In the genomic region with DNA sequence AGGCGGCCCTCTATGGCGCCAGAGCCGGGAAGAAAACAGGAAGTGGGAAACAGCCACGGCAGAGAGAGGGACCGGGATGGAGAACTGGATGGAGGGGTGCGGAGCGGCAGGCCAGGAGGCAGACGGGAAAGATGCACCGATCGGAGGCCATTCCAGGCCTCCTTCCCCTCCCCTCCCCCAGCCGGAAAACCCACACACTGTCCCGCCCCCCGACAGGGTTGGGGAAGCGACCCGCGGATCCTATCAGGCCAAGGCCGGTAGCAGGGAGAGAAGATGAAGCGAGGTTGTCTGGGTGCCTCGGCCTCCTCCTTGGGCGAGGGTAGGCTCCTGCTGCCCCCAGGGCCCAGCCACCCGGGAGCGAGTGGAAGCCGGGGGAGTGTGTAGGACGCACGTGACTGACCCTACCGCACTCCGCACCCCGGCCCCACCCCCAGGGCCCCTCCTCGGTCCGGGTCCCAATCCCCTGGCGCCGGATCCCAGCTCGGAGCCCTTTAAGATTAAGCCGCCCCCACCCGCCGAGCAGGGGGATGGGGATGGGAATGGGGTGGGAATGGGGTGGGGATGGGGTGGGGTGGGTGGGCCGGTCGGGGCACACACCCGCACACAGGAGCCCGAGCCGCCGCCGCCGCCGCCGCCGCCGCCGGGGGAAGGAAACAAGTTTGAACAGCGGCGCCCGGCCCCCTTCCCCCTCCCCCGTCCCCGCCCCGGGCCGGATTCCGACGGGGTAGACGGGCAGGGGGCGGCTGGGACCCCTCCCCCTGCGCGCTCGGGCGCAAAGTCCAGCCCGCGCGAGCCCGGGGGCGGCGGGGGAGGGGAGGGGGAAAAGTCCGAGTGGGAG, we compare ENCODE assay signal across 8 cellular contexts. TPM values are rescaled to one million over a fixed set of nuclear protein-coding genes. Genes with fewer than 3 reads are reported as not detected.
DNase-seq lines count a peak whose midpoint lies in the region; ATAC-seq, FAIRE-seq and TF ChIP-seq lines count a peak whose summit lies in the region.

No MANE protein-coding gene starts in this region.

- TF ChIP-seq POLR2A in GM12891 (IDR thresholded peaks at IDR 0.05; ENCODE audit: low read depth, low read length): no peak
- peak; percentile 13 for TF ChIP-seq POLR2A in prostate gland (IDR thresholded peaks at IDR 0.05)

- no peaks in the 10 kb centered on the region for H3K9me3 ChIP-seq in adipocyte (ENCODE audit: control insufficient read depth, low read length)
- H3K9me3 ChIP-seq in prostate gland: no peaks in the 10 kb centered on the region

- H3K36me3 ChIP-seq in adipocyte (ENCODE audit: control insufficient read depth, insufficient read depth, low read length, severe bottlenecking) (peaks cover 7% of the 10 kb centered on the region), prostate gland (no peaks in the 10 kb centered on the region)

- 0% methylated on average over 30 of the region's 71 CpGs for WGBS in prostate gland

- H3K9ac ChIP-seq in adipocyte (ENCODE audit: low read length): peak overlapping the region; percentile 95

- H3K27me3 ChIP-seq in HL-60 (ENCODE audit: insufficient read depth, poor library complexity, severe bottlenecking): peaks cover 7% of the 10 kb centered on the region
- H3K27me3 ChIP-seq in adipocyte (replicated peaks; ENCODE audit: control insufficient read depth, insufficient read depth, low read length): no peaks in the 10 kb centered on the region
- no peaks in the 10 kb centered on the region for H3K27me3 ChIP-seq in prostate gland (replicated peaks; ENCODE audit: insufficient read depth)

- FAIRE-seq in GM12891 (lab: Jason Lieb, UNC): peak; percentile 88

- H3K4me3 ChIP-seq in HL-60 (replicated peaks; ENCODE audit: insufficient read depth, low read length): peak overlapping the region; percentile 92
- H3K4me3 ChIP-seq in adipocyte (ENCODE audit: low read length): peak overlapping the region; percentile 92
- peak overlapping the region; percentile 98 for H3K4me3 ChIP-seq in prostate gland

- TF ChIP-seq CTCF in HL-60 (IDR thresholded peaks at IDR 0.05; ENCODE audit: insufficient read depth, low read length): no peak
- no peak for TF ChIP-seq CTCF in prostate gland (IDR thresholded peaks at IDR 0.05)

- peaks cover 44% of the 10 kb centered on the region for H3K4me1 ChIP-seq in adipocyte (ENCODE audit: control insufficient read depth, insufficient read depth, low read length)
- H3K4me1 ChIP-seq in prostate gland (replicated peaks): peaks cover 14% of the 10 kb centered on the region

- ATAC-seq in SK-N-SH treated with all-trans-retinoic acid at 6 μM for 48 hours: peak; percentile 7
- ATAC-seq in left cardiac atrium: peak; percentile 9
- no peak for ATAC-seq in GM19328 (IDR thresholded peaks at IDR 0.05; ENCODE audit: unreplicated experiment)

- peak overlapping the region; percentile 94 for H3K27ac ChIP-seq in HL-60 (replicated peaks)
- peak overlapping the region; percentile 98 for H3K27ac ChIP-seq in prostate gland

- intact Hi-C loops in left cardiac atrium (cut with DNase I) (no loop called here), prostate gland (cut with DNase I) (loop anchor here (1.0 kb wide), 1 partner anchor 31 kb away; no protein-coding TSS in a partner anchor)

- peak; percentile 78 for DNase-seq in GM12891 (ENCODE audit: insufficient read length, low spot score)
- peak; percentile 65 to 86 for DNase-seq in HL-60 (ENCODE audit: low read depth in 1 of 2, low spot score in 1 of 2)
- peak; percentile 72 for DNase-seq in adipocyte (ENCODE audit: low read depth)
- DNase-seq in left cardiac atrium: peak; percentile 72
- no peak for DNase-seq in prostate gland (ENCODE audit: low spot score)
- DNase-seq in T1000 (lab: John Stamatoyannopoulos, UW): no peak

TF ChIP-seq in GM12891, 5 proteins besides CTCF, POLR2A, EP300 and RAD21:
- TF ChIP-seq PAX5 (IDR thresholded peaks at IDR 0.05; ENCODE audit: insufficient read depth, low read length, severe bottlenecking) (no peak), POLR2AphosphoS5 (IDR thresholded peaks at IDR 0.05; ENCODE audit: low read depth, low read length) (peak; percentile 40; the same call in 1 of the 2 replicates), SPI1 (IDR thresholded peaks at IDR 0.05; ENCODE audit: low read depth, low read length) (peak; percentile 88)

TF ChIP-seq in SK-N-SH treated with all-trans-retinoic acid at 6 μM for 48 hours, 23 proteins besides CTCF, POLR2A, EP300 and RAD21:
- TF ChIP-seq ISL1 (CRISPR knock-in tag; IDR thresholded peaks at IDR 0.05): no peak

RNA-seq across cellular contexts. Expression of gene ERF, which starts 1.5 kb away (rescaled TPM):
- polyA plus RNA-seq in GM12891 (2012; ENCODE audit: low read depth, missing spikeins): 18.2 TPM
- total RNA-seq in left cardiac atrium (10 to 100 TPM; 37.9 to 50.6 TPM), prostate gland (100 to 1,000 TPM in 1 of 2 donors, 10 to 100 TPM in 1; 33.9 to 121 TPM)

RNA-seq across cellular contexts. Expression of gene GSK3A, which starts 11.1 kb away (rescaled TPM):
- polyA plus RNA-seq in GM12891 (2012; ENCODE audit: low read depth, missing spikeins): 27.4 TPM
- total RNA-seq in left cardiac atrium (10 to 100 TPM; 31.7 to 34.4 TPM), prostate gland (10 to 100 TPM; 37.1 to 61.6 TPM)

RNA-seq across cellular contexts. Expression of gene CIC, which starts 15.6 kb away (rescaled TPM):
- 18.5 TPM for polyA plus RNA-seq in GM12891 (2012; ENCODE audit: low read depth, missing spikeins)
- total RNA-seq in left cardiac atrium (10 to 100 TPM; 34.7 to 42.1 TPM), prostate gland (100 to 1,000 TPM in 1 of 2 donors, 10 to 100 TPM in 1; 64.6 to 145 TPM)

RNA-seq across cellular contexts. Expression of gene ZNF526, which starts 33.4 kb away (rescaled TPM):
- polyA plus RNA-seq in GM12891 (2012; ENCODE audit: low read depth, missing spikeins): 3.3 TPM
- total RNA-seq in left cardiac atrium (1 to 10 TPM; 5.1 to 6.6 TPM), prostate gland (10 to 100 TPM in 1 of 2 donors, 1 to 10 TPM in 1; 8.2 to 14.1 TPM)

RNA-seq across cellular contexts. Expression of gene DEDD2, which starts 36.0 kb away (rescaled TPM):
- polyA plus RNA-seq in GM12891 (2012; ENCODE audit: low read depth, missing spikeins): 14.7 TPM
- 10 to 100 TPM; 10.7 to 17.6 TPM for total RNA-seq in left cardiac atrium
- total RNA-seq in prostate gland: 10 to 100 TPM; 70.3 to 98.1 TPM

Comparison
In these comparisons a context has a peak if more than half of its experiments do, and no peak if none do; other contexts are left out.
1. DNase-seq: peak in GM12891 (single experiment), HL-60 (2 of 2), adipocyte (single experiment) and left cardiac atrium (single experiment); none in prostate gland (single experiment) and T1000 (single experiment).
2. Peak in every context shown above with its lines, with median percentiles within 50 percentile points of each other: H3K4me3 ChIP-seq.